In the genomic region with DNA sequence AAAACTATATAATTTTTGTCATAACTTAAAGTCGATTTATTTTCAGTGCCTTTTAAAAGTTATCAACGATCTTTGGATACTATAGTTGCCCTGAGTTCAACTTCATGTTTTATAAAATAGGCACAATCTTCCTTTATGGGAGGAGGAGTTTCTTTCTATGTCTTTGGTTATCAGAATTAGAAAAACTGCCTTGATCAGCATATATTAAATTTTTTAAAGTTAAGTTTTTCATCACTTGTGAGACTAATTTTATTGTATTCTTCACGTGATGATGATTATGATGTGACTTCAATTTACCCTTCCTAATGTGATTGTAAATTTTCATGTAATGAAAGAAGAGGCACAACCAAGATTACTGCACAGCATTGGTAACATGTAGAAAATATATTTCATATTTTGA, we compare ENCODE assay signal across 2 cellular contexts.
TF ChIP-seq lines count a peak whose summit lies in the region.

No MANE protein-coding gene starts in this region.

TF ChIP-seq in GM23338, 12 proteins besides CTCF, POLR2A, EP300 and RAD21:
- TF ChIP-seq NANOG (IDR thresholded peaks at IDR 0.05; ENCODE audit: borderline replicate concordance) (no peak), EZH2 (IDR thresholded peaks at IDR 0.05; ENCODE audit: low read depth, unreplicated experiment) (no peak), EZH2phosphoT487 (IDR thresholded peaks at IDR 0.05; ENCODE audit: unreplicated experiment) (no peak), JUNB (IDR thresholded peaks at IDR 0.05; ENCODE audit: unreplicated experiment) (no peak), ZNF114 (CRISPR knock-in tag; IDR thresholded peaks at IDR 0.05) (no peak)
- TF ChIP-seq, protein P1, sequence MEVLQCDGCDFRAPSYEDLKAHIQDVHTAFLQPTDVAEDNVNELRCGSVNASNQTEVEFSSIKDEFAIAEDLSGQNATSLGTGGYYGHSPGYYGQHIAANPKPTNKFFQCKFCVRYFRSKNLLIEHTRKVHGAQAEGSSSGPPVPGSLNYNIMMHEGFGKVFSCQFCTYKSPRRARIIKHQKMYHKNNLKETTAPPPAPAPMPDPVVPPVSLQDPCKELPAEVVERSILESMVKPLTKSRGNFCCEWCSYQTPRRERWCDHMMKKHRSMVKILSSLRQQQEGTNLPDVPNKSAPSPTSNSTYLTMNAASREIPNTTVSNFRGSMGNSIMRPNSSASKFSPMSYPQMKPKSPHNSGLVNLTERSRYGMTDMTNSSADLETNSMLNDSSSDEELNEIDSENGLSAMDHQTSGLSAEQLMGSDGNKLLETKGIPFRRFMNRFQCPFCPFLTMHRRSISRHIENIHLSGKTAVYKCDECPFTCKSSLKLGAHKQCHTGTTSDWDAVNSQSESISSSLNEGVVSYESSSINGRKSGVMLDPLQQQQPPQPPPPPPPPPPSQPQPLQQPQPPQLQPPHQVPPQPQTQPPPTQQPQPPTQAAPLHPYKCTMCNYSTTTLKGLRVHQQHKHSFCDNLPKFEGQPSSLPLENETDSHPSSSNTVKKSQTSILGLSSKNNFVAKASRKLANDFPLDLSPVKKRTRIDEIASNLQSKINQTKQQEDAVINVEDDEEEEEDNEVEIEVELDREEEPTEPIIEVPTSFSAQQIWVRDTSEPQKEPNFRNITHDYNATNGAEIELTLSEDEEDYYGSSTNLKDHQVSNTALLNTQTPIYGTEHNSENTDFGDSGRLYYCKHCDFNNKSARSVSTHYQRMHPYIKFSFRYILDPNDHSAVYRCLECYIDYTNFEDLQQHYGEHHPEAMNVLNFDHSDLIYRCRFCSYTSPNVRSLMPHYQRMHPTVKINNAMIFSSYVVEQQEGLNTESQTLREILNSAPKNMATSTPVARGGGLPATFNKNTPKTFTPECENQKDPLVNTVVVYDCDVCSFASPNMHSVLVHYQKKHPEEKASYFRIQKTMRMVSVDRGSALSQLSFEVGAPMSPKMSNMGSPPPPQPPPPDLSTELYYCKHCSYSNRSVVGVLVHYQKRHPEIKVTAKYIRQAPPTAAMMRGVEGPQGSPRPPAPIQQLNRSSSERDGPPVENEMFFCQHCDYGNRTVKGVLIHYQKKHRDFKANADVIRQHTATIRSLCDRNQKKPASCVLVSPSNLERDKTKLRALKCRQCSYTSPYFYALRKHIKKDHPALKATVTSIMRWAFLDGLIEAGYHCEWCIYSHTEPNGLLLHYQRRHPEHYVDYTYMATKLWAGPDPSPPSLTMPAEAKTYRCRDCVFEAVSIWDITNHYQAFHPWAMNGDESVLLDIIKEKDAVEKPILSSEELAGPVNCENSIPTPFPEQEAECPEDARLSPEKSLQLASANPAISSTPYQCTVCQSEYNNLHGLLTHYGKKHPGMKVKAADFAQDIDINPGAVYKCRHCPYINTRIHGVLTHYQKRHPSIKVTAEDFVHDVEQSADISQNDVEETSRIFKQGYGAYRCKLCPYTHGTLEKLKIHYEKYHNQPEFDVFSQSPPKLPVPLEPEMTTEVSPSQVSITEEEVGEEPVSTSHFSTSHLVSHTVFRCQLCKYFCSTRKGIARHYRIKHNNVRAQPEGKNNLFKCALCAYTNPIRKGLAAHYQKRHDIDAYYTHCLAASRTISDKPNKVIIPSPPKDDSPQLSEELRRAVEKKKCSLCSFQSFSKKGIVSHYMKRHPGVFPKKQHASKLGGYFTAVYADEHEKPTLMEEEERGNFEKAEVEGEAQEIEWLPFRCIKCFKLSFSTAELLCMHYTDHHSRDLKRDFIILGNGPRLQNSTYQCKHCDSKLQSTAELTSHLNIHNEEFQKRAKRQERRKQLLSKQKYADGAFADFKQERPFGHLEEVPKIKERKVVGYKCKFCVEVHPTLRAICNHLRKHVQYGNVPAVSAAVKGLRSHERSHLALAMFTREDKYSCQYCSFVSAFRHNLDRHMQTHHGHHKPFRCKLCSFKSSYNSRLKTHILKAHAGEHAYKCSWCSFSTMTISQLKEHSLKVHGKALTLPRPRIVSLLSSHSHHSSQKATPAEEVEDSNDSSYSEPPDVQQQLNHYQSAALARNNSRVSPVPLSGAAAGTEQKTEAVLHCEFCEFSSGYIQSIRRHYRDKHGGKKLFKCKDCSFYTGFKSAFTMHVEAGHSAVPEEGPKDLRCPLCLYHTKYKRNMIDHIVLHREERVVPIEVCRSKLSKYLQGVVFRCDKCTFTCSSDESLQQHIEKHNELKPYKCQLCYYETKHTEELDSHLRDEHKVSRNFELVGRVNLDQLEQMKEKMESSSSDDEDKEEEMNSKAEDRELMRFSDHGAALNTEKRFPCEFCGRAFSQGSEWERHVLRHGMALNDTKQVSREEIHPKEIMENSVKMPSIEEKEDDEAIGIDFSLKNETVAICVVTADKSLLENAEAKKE (CRISPR knock-in tag; IDR thresholded peaks at IDR 0.05): no peak

TF ChIP-seq in GM12878, 131 proteins besides CTCF, POLR2A, EP300 and RAD21:
- TF ChIP-seq TBL1XR1 (IDR thresholded peaks at IDR 0.05; ENCODE audit: low read depth, low read length): no peak
- TF ChIP-seq, protein P2, sequence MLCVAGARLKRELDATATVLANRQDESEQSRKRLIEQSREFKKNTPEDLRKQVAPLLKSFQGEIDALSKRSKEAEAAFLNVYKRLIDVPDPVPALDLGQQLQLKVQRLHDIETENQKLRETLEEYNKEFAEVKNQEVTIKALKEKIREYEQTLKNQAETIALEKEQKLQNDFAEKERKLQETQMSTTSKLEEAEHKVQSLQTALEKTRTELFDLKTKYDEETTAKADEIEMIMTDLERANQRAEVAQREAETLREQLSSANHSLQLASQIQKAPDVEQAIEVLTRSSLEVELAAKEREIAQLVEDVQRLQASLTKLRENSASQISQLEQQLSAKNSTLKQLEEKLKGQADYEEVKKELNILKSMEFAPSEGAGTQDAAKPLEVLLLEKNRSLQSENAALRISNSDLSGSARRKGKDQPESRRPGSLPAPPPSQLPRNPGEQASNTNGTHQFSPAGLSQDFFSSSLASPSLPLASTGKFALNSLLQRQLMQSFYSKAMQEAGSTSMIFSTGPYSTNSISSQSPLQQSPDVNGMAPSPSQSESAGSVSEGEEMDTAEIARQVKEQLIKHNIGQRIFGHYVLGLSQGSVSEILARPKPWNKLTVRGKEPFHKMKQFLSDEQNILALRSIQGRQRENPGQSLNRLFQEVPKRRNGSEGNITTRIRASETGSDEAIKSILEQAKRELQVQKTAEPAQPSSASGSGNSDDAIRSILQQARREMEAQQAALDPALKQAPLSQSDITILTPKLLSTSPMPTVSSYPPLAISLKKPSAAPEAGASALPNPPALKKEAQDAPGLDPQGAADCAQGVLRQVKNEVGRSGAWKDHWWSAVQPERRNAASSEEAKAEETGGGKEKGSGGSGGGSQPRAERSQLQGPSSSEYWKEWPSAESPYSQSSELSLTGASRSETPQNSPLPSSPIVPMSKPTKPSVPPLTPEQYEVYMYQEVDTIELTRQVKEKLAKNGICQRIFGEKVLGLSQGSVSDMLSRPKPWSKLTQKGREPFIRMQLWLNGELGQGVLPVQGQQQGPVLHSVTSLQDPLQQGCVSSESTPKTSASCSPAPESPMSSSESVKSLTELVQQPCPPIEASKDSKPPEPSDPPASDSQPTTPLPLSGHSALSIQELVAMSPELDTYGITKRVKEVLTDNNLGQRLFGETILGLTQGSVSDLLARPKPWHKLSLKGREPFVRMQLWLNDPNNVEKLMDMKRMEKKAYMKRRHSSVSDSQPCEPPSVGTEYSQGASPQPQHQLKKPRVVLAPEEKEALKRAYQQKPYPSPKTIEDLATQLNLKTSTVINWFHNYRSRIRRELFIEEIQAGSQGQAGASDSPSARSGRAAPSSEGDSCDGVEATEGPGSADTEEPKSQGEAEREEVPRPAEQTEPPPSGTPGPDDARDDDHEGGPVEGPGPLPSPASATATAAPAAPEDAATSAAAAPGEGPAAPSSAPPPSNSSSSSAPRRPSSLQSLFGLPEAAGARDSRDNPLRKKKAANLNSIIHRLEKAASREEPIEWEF (IDR thresholded peaks at IDR 0.05; ENCODE audit: insufficient replicate concordance, low read depth, low read length): no peak
- no peak for TF ChIP-seq NR2C1 (IDR thresholded peaks at IDR 0.05)
- no peak for TF ChIP-seq CREB1 (IDR thresholded peaks at IDR 0.05; ENCODE audit: low read depth)
- TF ChIP-seq TCF7 (IDR thresholded peaks at IDR 0.05; ENCODE audit: borderline replicate concordance): no peak
- no peak for TF ChIP-seq NR2F1 (conservative IDR thresholded peaks at IDR 0.05)
- no peak for TF ChIP-seq PAX5 (IDR thresholded peaks at IDR 0.05; ENCODE audit: borderline replicate concordance, low read depth, low read length)
- no peak for TF ChIP-seq SMARCA5 (IDR thresholded peaks at IDR 0.05)
- TF ChIP-seq TCF12 (IDR thresholded peaks at IDR 0.05; ENCODE audit: low read depth, low read length): no peak
- TF ChIP-seq MEF2B (IDR thresholded peaks at IDR 0.05; ENCODE audit: partially characterized antibody, poor library complexity, severe bottlenecking): no peak
- no peak for TF ChIP-seq POU2F2 (IDR thresholded peaks at IDR 0.05; ENCODE audit: borderline replicate concordance, low read depth, low read length)
- TF ChIP-seq YY1 (IDR thresholded peaks at IDR 0.05; ENCODE audit: low read depth, low read length): no peak
- TF ChIP-seq MXI1 (IDR thresholded peaks at IDR 0.05; ENCODE audit: low read depth, low read length): no peak
- no peak for TF ChIP-seq SRF (IDR thresholded peaks at IDR 0.05; ENCODE audit: low read depth in 2 of 2, low read length in 2 of 2)
- TF ChIP-seq ZNF274 (IDR thresholded peaks at IDR 0.05; ENCODE audit: insufficient read depth, insufficient read length): no peak
- no peak for TF ChIP-seq CBX3 (IDR thresholded peaks at IDR 0.05; ENCODE audit: borderline replicate concordance, low read depth)
